Comparison of ENCODE assay signal across 10 cellular contexts in genomic region chr22:23281053-23281405, GRCh38.
A peak's percentile ranks its signal among the peaks of the same experiment; 100 is the strongest.
DNase-seq lines count a peak whose midpoint lies in the region; ATAC-seq, FAIRE-seq and TF ChIP-seq lines count a peak whose summit lies in the region.
"Had no signal": no experiment of that assay in that cellular context is flagged by ENCODE, and none has a peak within 500 bp of the region (broad histone marks: within the 10 kb centered on the region; RNA-seq: fewer than 3 reads in every experiment).

No MANE protein-coding gene starts in this region.

- no peak for DNase-seq in MM.1S
- DNase-seq in kidney = no peak
- DNase-seq in thoracic aorta (ENCODE audit: low spot score) = no peak
- DNase-seq in psoas muscle = no peak
- DNase-seq in SW480 (ENCODE audit: low spot score) = no peak
- DNase-seq: foreskin melanocyte had no signal

- intact Hi-C loops in kidney (cut with DNase I) (loop anchor here (5.0 kb wide), 1 partner anchor 104 kb away; no protein-coding TSS in a partner anchor), psoas muscle (cut with DNase I) (loop anchor here (1.0 to 5.0 kb wide), 2 partner anchors 103 to 324 kb away; no protein-coding TSS in a partner anchor)

- no peak overlapping the region for H2AFZ ChIP-seq in MM.1S (ENCODE audit: low read length)

- H3K36me3 ChIP-seq in MM.1S (replicated peaks; ENCODE audit: insufficient read depth, low read length) (no peaks in the 10 kb centered on the region), kidney (ENCODE audit: control insufficient read depth in 1 of 2, insufficient read depth in 2 of 2, low read length in 2 of 2) (peaks cover 18 to 30% of the 10 kb centered on the region in 2 donors), thoracic aorta (peaks cover 28% of the 10 kb centered on the region), psoas muscle (ENCODE audit: insufficient read depth in 1 of 2, low read depth in 1 of 2) (no peaks in the 10 kb centered on the region)

- no peaks in the 10 kb centered on the region for H4K20me1 ChIP-seq in MM.1S (ENCODE audit: insufficient read depth, low read length)

- TF ChIP-seq CTCF in MM.1S (IDR thresholded peaks at IDR 0.05; ENCODE audit: low read length) (no peak), kidney (IDR thresholded peaks at IDR 0.05; ENCODE audit: borderline replicate concordance, extremely low read depth, insufficient read depth) (no peak), thoracic aorta (IDR thresholded peaks at IDR 0.05) (no peak), psoas muscle (IDR thresholded peaks at IDR 0.05) (no peak)

- peaks cover 10% of the 10 kb centered on the region; the same call in 1 of the 2 replicates for H3F3A ChIP-seq in MM.1S (ENCODE audit: insufficient read depth, low read length)

- H3K4me3 ChIP-seq in MM.1S (ENCODE audit: low read length) (no peak overlapping the region), kidney (ENCODE audit: low read length in 2 of 2) (no peak overlapping the region), thoracic aorta (no peak overlapping the region), psoas muscle (no peak overlapping the region)
- H3K4me3 ChIP-seq: right lobe of liver had no signal

- no peaks in the 10 kb centered on the region for H3K27me3 ChIP-seq in MM.1S (replicated peaks; ENCODE audit: insufficient read depth, low read length)
- H3K27me3 ChIP-seq in thoracic aorta (replicated peaks; ENCODE audit: insufficient read depth) = no peaks in the 10 kb centered on the region
- no peaks in the 10 kb centered on the region for H3K27me3 ChIP-seq in psoas muscle (ENCODE audit: insufficient read depth in 3 of 3, low read length in 2 of 3)
- H3K27me3 ChIP-seq: right lobe of liver had no signal

- 93 to 95% (median 95%) methylated on average over 11 of the region's 11 CpGs for WGBS in psoas muscle, 3 donors

- ATAC-seq in thoracic aorta (ENCODE audit: insufficient number of reproducible peaks, low FRiP score, low read depth) (no peak), psoas muscle (no peak), HG03045 (IDR thresholded peaks at IDR 0.05; ENCODE audit: unreplicated experiment) (no peak)

- H3K4me2 ChIP-seq in MM.1S (ENCODE audit: low read depth, low read length) = peak overlapping the region; percentile 27; the same call in 1 of the 2 replicates

- H3K9ac ChIP-seq in MM.1S (ENCODE audit: low read length) (peak overlapping the region; percentile 26; the same call in 1 of the 2 replicates), kidney (ENCODE audit: low read length in 2 of 2) (peak overlapping the region in 1 of 2 donors; percentile 61)

- H3K4me1 ChIP-seq in MM.1S (ENCODE audit: low read length) (peaks cover 23% of the 10 kb centered on the region), kidney (ENCODE audit: control insufficient read depth in 1 of 2, insufficient read depth in 1 of 2, low read depth in 1 of 2, low read length in 2 of 2) (peaks cover 7 to 16% of the 10 kb centered on the region in 2 donors), thoracic aorta (ENCODE audit: control insufficient read depth in 1 of 2, low read depth in 2 of 2) (peaks cover 28 to 59% of the 10 kb centered on the region in 2 donors), psoas muscle (no peaks in the 10 kb centered on the region)

- no peaks in the 10 kb centered on the region for H3K9me2 ChIP-seq in MM.1S (replicated peaks; ENCODE audit: insufficient read depth, low read length)

- no peak for FAIRE-seq in kidney (lab: Jason Lieb, UNC)
- FAIRE-seq: islet of Langerhans had no signal

- H3K27ac ChIP-seq in MM.1S (ENCODE audit: low read length) = peak overlapping the region; percentile 74; the same call in 1 of the 2 replicates
- H3K27ac ChIP-seq in angular gyrus (ENCODE audit: low read depth, low read length) = peak overlapping the region; percentile 70
- H3K27ac ChIP-seq in kidney (ENCODE audit: low read depth in 2 of 2, low read length in 2 of 2) = peak overlapping the region; percentile 47 to 63
- peak overlapping the region; percentile 91 to 93 for H3K27ac ChIP-seq in thoracic aorta
- H3K27ac ChIP-seq in psoas muscle = no peak overlapping the region

- H3K9me3 ChIP-seq in MM.1S (replicated peaks; ENCODE audit: insufficient read depth, low read length) = no peaks in the 10 kb centered on the region
- no peaks in the 10 kb centered on the region for H3K9me3 ChIP-seq in kidney (ENCODE audit: control insufficient read depth in 1 of 2, low read length in 2 of 2)
- H3K9me3 ChIP-seq in thoracic aorta = no peaks in the 10 kb centered on the region
- no peaks in the 10 kb centered on the region for H3K9me3 ChIP-seq in psoas muscle
- H3K9me3 ChIP-seq: right lobe of liver had no signal

- H3K79me2 ChIP-seq in MM.1S (ENCODE audit: low read length) = peaks cover 50% of the 10 kb centered on the region
